19 cellular contexts compared by ENCODE assay signal in genomic region chr1:167310732-167311131, GRCh38.
A peak's percentile ranks its signal among the peaks of the same experiment; 100 is the strongest.
DNase-seq lines count a peak whose midpoint lies in the region; ATAC-seq and TF ChIP-seq lines count a peak whose summit lies in the region.
"Had no signal": no experiment of that assay in that cellular context is flagged by ENCODE, and none has a peak within 500 bp of the region (broad histone marks: within the 10 kb centered on the region; RNA-seq: fewer than 3 reads in every experiment).

No MANE protein-coding gene starts in this region.

- TF ChIP-seq EP300 in esophagus muscularis mucosa (IDR thresholded peaks at IDR 0.05) = no peak

- TF ChIP-seq CTCF in CD4-positive, alpha-beta T cell (IDR thresholded peaks at IDR 0.05) = no peak
- TF ChIP-seq CTCF in mesothelial cell of epicardium (IDR thresholded peaks at IDR 0.05; ENCODE audit: unreplicated experiment) = no peak
- TF ChIP-seq CTCF in GM10266 (IDR thresholded peaks at IDR 0.05; ENCODE audit: control insufficient read depth, insufficient read depth, low read depth, missing control alignments) = no peak
- no peak for TF ChIP-seq CTCF in esophagus muscularis mucosa (IDR thresholded peaks at IDR 0.05)

- no peak overlapping the region for H3K4me3 Mint-ChIP-seq in CD4-positive, alpha-beta T cell
- no peak overlapping the region for H3K4me3 Mint-ChIP-seq in activated T-helper 17 cell treated with anti-CD3 and anti-CD28 coated beads, Interleukin-2, amount 50 U/mL, for 72 hours
- no peak overlapping the region for H3K4me3 Mint-ChIP-seq in mesothelial cell of epicardium
- H3K4me3 Mint-ChIP-seq: B cell; CD4-positive, alpha-beta memory T cell; HFFc6 had no signal

- H3K36me3 ChIP-seq in esophagus muscularis mucosa = no peaks in the 10 kb centered on the region

- TF ChIP-seq POLR2A in esophagus muscularis mucosa (IDR thresholded peaks at IDR 0.05; ENCODE audit: low read depth) = no peak

- no peaks in the 10 kb centered on the region for H3K27me3 Mint-ChIP-seq in CD4-positive, alpha-beta T cell
- no peaks in the 10 kb centered on the region for H3K27me3 Mint-ChIP-seq in activated T-helper 17 cell treated with anti-CD3 and anti-CD28 coated beads, Interleukin-2, amount 50 U/mL, for 72 hours
- no peaks in the 10 kb centered on the region for H3K27me3 Mint-ChIP-seq in mesothelial cell of epicardium (ENCODE audit: low read depth)
- H3K27me3 Mint-ChIP-seq: B cell; CD4-positive, alpha-beta memory T cell had no signal

- peaks cover 3% of the 10 kb centered on the region for H3K9me3 Mint-ChIP-seq in CD4-positive, alpha-beta T cell
- peaks cover 4% of the 10 kb centered on the region for H3K9me3 Mint-ChIP-seq in activated T-helper 17 cell treated with anti-CD3 and anti-CD28 coated beads, Interleukin-2, amount 50 U/mL, for 72 hours
- peaks cover 1% of the 10 kb centered on the region for H3K9me3 Mint-ChIP-seq in mesothelial cell of epicardium
- H3K9me3 Mint-ChIP-seq: HFFc6 had no signal

- intact Hi-C loops in CD4-positive, alpha-beta T cell (cut with DNase I, micrococcal nuclease) = no loop called here
- intact Hi-C loops in esophagus muscularis mucosa (cut with DNase I) = no loop called here

- no peaks in the 10 kb centered on the region for H3K27me3 ChIP-seq in CD4-positive, alpha-beta T cell (ENCODE audit: control insufficient read depth, insufficient read depth, low read length)
- no peaks in the 10 kb centered on the region for H3K27me3 ChIP-seq in esophagus muscularis mucosa

- ATAC-seq in CD4-positive, alpha-beta T cell (ENCODE audit: poor library complexity) = no peak
- no peak for ATAC-seq in activated T-helper 17 cell treated with anti-CD3 and anti-CD28 coated beads, Interleukin-2, amount 50 U/mL, for 72 hours (replicated peaks)
- no peak for ATAC-seq in HG02973 (IDR thresholded peaks at IDR 0.05; ENCODE audit: unreplicated experiment)

- H3K9me3 ChIP-seq in CD4-positive, alpha-beta T cell (ENCODE audit: control insufficient read depth, low read length) = peaks cover 4% of the 10 kb centered on the region
- no peaks in the 10 kb centered on the region for H3K9me3 ChIP-seq in esophagus muscularis mucosa

- peaks cover 30% of the 10 kb centered on the region for H3K36me3 Mint-ChIP-seq in CD4-positive, alpha-beta T cell (ENCODE audit: low read depth)
- H3K36me3 Mint-ChIP-seq in activated T-helper 17 cell treated with anti-CD3 and anti-CD28 coated beads, Interleukin-2, amount 50 U/mL, for 72 hours (ENCODE audit: low read depth) = peaks cover 9% of the 10 kb centered on the region
- H3K36me3 Mint-ChIP-seq in mesothelial cell of epicardium = peaks cover 1% of the 10 kb centered on the region

- CTCF ChIA-PET in CD4-positive, alpha-beta T cell (lab: Charles Lee) = interaction anchor here (1.6 kb wide), 1 partner anchor 8 kb away, joined by 3 read pairs; no protein-coding TSS in a partner anchor

- no peak overlapping the region for H3K27ac ChIP-seq in CD4-positive, alpha-beta T cell (ENCODE audit: low read depth, low read length)
- no peak overlapping the region for H3K27ac ChIP-seq in esophagus muscularis mucosa (replicated peaks in 1 of 4)

- H3K27ac Mint-ChIP-seq in CD4-positive, alpha-beta T cell = peak overlapping the region; percentile 5
- peak overlapping the region; percentile 9 for H3K27ac Mint-ChIP-seq in activated T-helper 17 cell treated with anti-CD3 and anti-CD28 coated beads, Interleukin-2, amount 50 U/mL, for 72 hours
- H3K27ac Mint-ChIP-seq in mesothelial cell of epicardium = peak overlapping the region; percentile 0
- H3K27ac Mint-ChIP-seq: B cell, HFFc6 had no signal

- H3K4me1 ChIP-seq in esophagus muscularis mucosa = peaks cover 0 to 4% (median 1%) of the 10 kb centered on the region in 4 donors

- POLR2A ChIA-PET in CD4-positive, alpha-beta T cell (lab: Charles Lee) = no interaction called here

- no peak overlapping the region for H3K4me3 ChIP-seq in esophagus muscularis mucosa

- DNase-seq in CD4-positive, alpha-beta T cell = no peak
- peak; percentile 34 for DNase-seq in NCI-H2171 treated with DMSO at 0.1 percent for 48 hours (lab: John Stamatoyannopoulos, UW)
- no peak for DNase-seq in mesothelial cell of epicardium (ENCODE audit: low spot score in 2 of 2, unreplicated experiment in 2 of 2)
- DNase-seq in 8988T = no peak
- DNase-seq in GM10266 (ENCODE audit: extremely low spot score) = no peak
- DNase-seq in esophagus muscularis mucosa (ENCODE audit: extremely low spot score) = no peak
- DNase-seq: ACHN; C1 segment of cervical spinal cord; CD4-positive, alpha-beta memory T cell; COR-L47; DMS153; DMS79 treated with DMSO at 0.1 percent for 48 hours; EL; HCEC 1CT; HFFc6; IMR-90 had no signal

- peaks cover 17% of the 10 kb centered on the region for H3K4me1 Mint-ChIP-seq in CD4-positive, alpha-beta T cell (ENCODE audit: low read depth)
- H3K4me1 Mint-ChIP-seq in activated T-helper 17 cell treated with anti-CD3 and anti-CD28 coated beads, Interleukin-2, amount 50 U/mL, for 72 hours = peaks cover 6% of the 10 kb centered on the region
- no peaks in the 10 kb centered on the region for H3K4me1 Mint-ChIP-seq in mesothelial cell of epicardium
